Comparison of ENCODE assay signal across 15 cellular contexts in genomic region chr3:10552631-10552943, GRCh38. TPM values are rescaled to one million over a fixed set of nuclear protein-coding genes. Genes with fewer than 3 reads are reported as not detected.
DNase-seq lines count a peak whose midpoint lies in the region; ATAC-seq, FAIRE-seq and TF ChIP-seq lines count a peak whose summit lies in the region.
"Had no signal": no experiment of that assay in that cellular context is flagged by ENCODE, and none has a peak within 500 bp of the region (broad histone marks: within the 10 kb centered on the region; RNA-seq: fewer than 3 reads in every experiment).

No MANE protein-coding gene starts in this region.

- ATAC-seq in GM21723 (IDR thresholded peaks at IDR 0.05; ENCODE audit: unreplicated experiment) (peak; percentile 48), HG03280 (IDR thresholded peaks at IDR 0.05; ENCODE audit: unreplicated experiment) (no peak)
- ATAC-seq: left colon had no signal

- 68 to 83% (median 73%) methylated on average over 1 of the region's 1 CpG for WGBS in ovary, 3 donors

- FAIRE-seq in keratinocyte (lab: Jason Lieb, UNC) (no peak), RCC 7860 (lab: Jason Lieb, UNC) (no peak)

- intact Hi-C loops in ovary (cut with DNase I): no loop called here

- H3K36me3 ChIP-seq in ACC112 (ENCODE audit: insufficient read depth, low read length) (no peaks in the 10 kb centered on the region), keratinocyte (ENCODE audit: control insufficient read depth in 2 of 2, extremely low read depth in 1 of 2, insufficient read depth in 2 of 2, low read length in 2 of 2) (no peaks in the 10 kb centered on the region), ovary (no peaks in the 10 kb centered on the region)
- H3K36me3 ChIP-seq: cardiac muscle cell, prostate gland had no signal

- dilution Hi-C loops in keratinocyte (cut with MboI; ENCODE audit: extremely low pct_ligation_motif_present, low sequenced_read_pairs): no loop called here

- TF ChIP-seq CTCF in keratinocyte (optimal IDR thresholded peaks at IDR 0.05 in 1 of 3, IDR thresholded peaks at IDR 0.05 in 1 of 3, conservative IDR thresholded peaks at IDR 0.05 in 1 of 3; ENCODE audit: extremely low read depth in 1 of 3, insufficient read depth in 2 of 3, low read length in 3 of 3): no peak
- no peak for TF ChIP-seq CTCF in ovary (IDR thresholded peaks at IDR 0.05)

- no peak for TF ChIP-seq POLR2A in ovary (IDR thresholded peaks at IDR 0.05)

- no peaks in the 10 kb centered on the region for H4K20me1 ChIP-seq in keratinocyte (ENCODE audit: control insufficient read depth, extremely low read depth, insufficient read depth, low read length)

- H2AFZ ChIP-seq in ACC112 (ENCODE audit: low read length, unreplicated experiment): no peak overlapping the region
- H2AFZ ChIP-seq in keratinocyte (ENCODE audit: control insufficient read depth, low read length): no peak overlapping the region

- H3K4me2 ChIP-seq in keratinocyte (ENCODE audit: control insufficient read depth, extremely low read depth, insufficient read depth, low read depth, low read length): peak overlapping the region; percentile 65

- no peak for TF ChIP-seq EP300 in ovary (IDR thresholded peaks at IDR 0.05)

- no peaks in the 10 kb centered on the region for H3K9me1 ChIP-seq in keratinocyte (ENCODE audit: control insufficient read depth, extremely low read depth, insufficient read depth, low read length)

- DNase-seq in activated CD8-positive, alpha-beta memory T cell treated with anti-CD3 and anti-CD28 coated beads, Interleukin-2, amount 50 U/mL, for 48 hours: peak; percentile 52
- DNase-seq in keratinocyte (ENCODE audit: low read depth, low spot score) (no peak), ecto neural progenitor cell (ENCODE audit: low spot score) (no peak), RCC 7860 (ENCODE audit: low spot score) (no peak), ovary (no peak)
- DNase-seq: Caco-2, NCI-H2081 treated with DMSO at 0.1 percent for 48 hours had no signal

- H3K27ac ChIP-seq in ACC112 (ENCODE audit: low read depth, low read length) (peak overlapping the region; percentile 22; the same call in 1 of the 2 replicates), keratinocyte (ENCODE audit: control insufficient read depth, insufficient read depth, low read length) (no peak overlapping the region), ovary (no peak overlapping the region)
- H3K27ac ChIP-seq: cardiac muscle cell, prostate gland had no signal

- H3K4me1 ChIP-seq in ACC112 (ENCODE audit: control insufficient read depth, insufficient read depth, low read length, unreplicated experiment) (peaks cover 18% of the 10 kb centered on the region), keratinocyte (ENCODE audit: control insufficient read depth, extremely low read depth, insufficient read depth, low read length) (peaks cover 16% of the 10 kb centered on the region), ovary (ENCODE audit: insufficient read depth) (no peaks in the 10 kb centered on the region)
- H3K4me1 ChIP-seq: Caco-2, prostate gland had no signal

- H3K79me2 ChIP-seq in ACC112 (ENCODE audit: control insufficient read depth, insufficient read depth, low read length, unreplicated experiment) (no peaks in the 10 kb centered on the region), keratinocyte (ENCODE audit: control insufficient read depth, insufficient read depth, low read length) (no peaks in the 10 kb centered on the region)

- peaks cover 54% of the 10 kb centered on the region for H3K27me3 ChIP-seq in ACC112 (ENCODE audit: insufficient read depth, low read length)
- H3K27me3 ChIP-seq in keratinocyte (ENCODE audit: control insufficient read depth, extremely low read depth, insufficient read depth, low read length): no peaks in the 10 kb centered on the region
- no peaks in the 10 kb centered on the region for H3K27me3 ChIP-seq in ovary
- H3K27me3 ChIP-seq: cardiac muscle cell had no signal

- no peaks in the 10 kb centered on the region for H3K9me3 ChIP-seq in keratinocyte (ENCODE audit: control insufficient read depth, low read depth, low read length)
- H3K9me3 ChIP-seq in ovary: no peaks in the 10 kb centered on the region
- H3K9me3 ChIP-seq: Caco-2, prostate gland had no signal

- H3K9ac ChIP-seq in keratinocyte (ENCODE audit: control insufficient read depth, extremely low read depth, insufficient read depth, low read length): no peak overlapping the region

- H3K4me3 ChIP-seq in ACC112 (ENCODE audit: low read depth, low read length): no peak overlapping the region
- no peak overlapping the region for H3K4me3 ChIP-seq in keratinocyte (ENCODE audit: control insufficient read depth in 2 of 3, extremely low read depth in 1 of 3, insufficient read depth in 2 of 3, low read depth in 1 of 3, low read length in 3 of 3)
- H3K4me3 ChIP-seq in ovary: no peak overlapping the region
- H3K4me3 ChIP-seq: cardiac muscle cell, prostate gland had no signal

RNA-seq across cellular contexts. Expression of gene ATP2B2, which starts 47.2 kb away (rescaled TPM):
- not detected in 3 replicates for polyA plus RNA-seq in keratinocyte
- not detected for polyA plus RNA-seq in keratinocyte (2011; ENCODE audit: low read depth)
- not detected in 2 replicates for polyA plus RNA-seq in keratinocyte (2011; cell fraction: cytosol; rRNA removed)
- not detected in 2 replicates for polyA plus RNA-seq in keratinocyte (2011; cell fraction: nucleus; rRNA removed)
- not detected in 2 replicates for polyA plus RNA-seq in keratinocyte (2012; ENCODE audit: low replicate concordance)
- not detected in 3 replicates for polyA minus RNA-seq in keratinocyte
- not detected for polyA minus RNA-seq in keratinocyte (2011; cell fraction: cytosol; rRNA and poly(A)+ RNA removed)
- not detected in 2 replicates for polyA minus RNA-seq in keratinocyte (2011; cell fraction: nucleus; rRNA and poly(A)+ RNA removed)
- 10 to 100 TPM in 1 of 7 donors, 1 to 10 TPM in 1, under 1 TPM in 3, not detected in 2; 0.48 to 11.6 (median 0.87) TPM for total RNA-seq in ovary
- polyA plus RNA-seq in ovary: under 1 TPM; 0.05 to 0.13 TPM
- total RNA-seq: activated B cell treated with CpG ODN at 0.5 μM for 24 hours, Caco-2, fibroblast of villous mesenchyme had no signal
